Comparison of ENCODE assay signal across 9 cellular contexts in the genomic region with DNA sequence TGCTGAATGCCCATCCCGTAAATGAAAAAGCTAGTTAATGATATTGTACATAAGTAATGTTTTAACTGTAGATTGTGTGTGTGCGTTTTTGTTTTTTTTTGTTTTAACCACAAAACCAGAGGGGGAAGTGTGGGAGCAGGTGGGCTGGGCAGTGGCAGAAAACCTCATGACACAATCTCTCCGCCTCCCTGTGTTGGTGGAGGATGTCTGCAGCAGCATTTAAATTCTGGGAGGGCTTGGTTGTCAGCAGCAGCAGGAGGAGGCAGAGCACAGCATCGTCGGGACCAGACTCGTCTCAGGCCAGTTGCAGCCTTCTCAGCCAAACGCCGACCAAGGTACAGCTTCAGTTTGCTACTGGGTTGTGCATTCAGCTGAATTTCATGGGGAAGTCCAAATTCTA. TPM values are rescaled to one million over a fixed set of nuclear protein-coding genes. Genes with fewer than 3 reads are reported as not detected.
A peak's percentile ranks its signal among the peaks of the same experiment; 100 is the strongest.
DNase-seq lines count a peak whose midpoint lies in the region; ATAC-seq, FAIRE-seq and TF ChIP-seq lines count a peak whose summit lies in the region.
"Had no signal": no experiment of that assay in that cellular context is flagged by ENCODE, and none has a peak within 500 bp of the region (broad histone marks: within the 10 kb centered on the region; RNA-seq: fewer than 3 reads in every experiment).

Gene SPP1 (plus strand): TSS at position 249 of the 400 bp plus-strand sequence. CDS start 1,182 bp downstream, outside the sequence.

- H3K4me2 ChIP-seq in BLaER1 = peak within 1 kb of the TSS; percentile 39

- intact Hi-C loops in pancreas (cut with DNase I) = no loop called here

- H3K36me3 ChIP-seq in BLaER1 (no peaks in the 10 kb centered on the region), pancreas (no peaks in the 10 kb centered on the region)

- H3K4me1 Mint-ChIP-seq in T-helper 2 cell treated with Interferon-gamma antibody and Interleukin-4, amounts not matched to agents 5 μg/mL and 100 μg/mL, for 36 hours (ENCODE audit: low read depth) = peaks cover 4% of the 10 kb centered on the region

- no peaks in the 10 kb centered on the region for H3K27me3 ChIP-seq in BLaER1
- peaks cover 0 to 7% (median 0%) of the 10 kb centered on the region in 4 donors for H3K27me3 ChIP-seq in pancreas

- TF ChIP-seq CTCF in fibroblast of pulmonary artery (IDR thresholded peaks at IDR 0.05; ENCODE audit: low read length, missing control alignments) (no peak), pancreas (IDR thresholded peaks at IDR 0.05) (no peak)

- H3K27ac ChIP-seq in BLaER1 = no peak within 1 kb of the TSS
- peak within 1 kb of the TSS in 2 of 4 donors; percentile 48 to 56 for H3K27ac ChIP-seq in pancreas

- DNase-seq in T-helper 2 cell treated with Interferon-gamma antibody and Interleukin-4, amounts not matched to agents 5 μg/mL and 100 μg/mL, for 36 hours (ENCODE audit: low spot score) = peak; percentile 44
- peak; percentile 8 for DNase-seq in fibroblast of pulmonary artery (ENCODE audit: low read depth)
- DNase-seq in pancreas = peak in 4 of 6 donors; percentile 18 to 64 (median 30)
- no peak for DNase-seq in NCI-H2081 treated with DMSO at 0.1 percent for 48 hours (lab: John Stamatoyannopoulos, UW)

- H3K4me3 ChIP-seq in BLaER1 = no peak within 1 kb of the TSS
- no peak within 1 kb of the TSS for H3K4me3 ChIP-seq in fibroblast of pulmonary artery (replicated peaks; ENCODE audit: low read depth, low read length)
- peak within 1 kb of the TSS in 2 of 4 donors; percentile 12 to 34 for H3K4me3 ChIP-seq in pancreas

- ATAC-seq in GM18909 (IDR thresholded peaks at IDR 0.05; ENCODE audit: poor library complexity, unreplicated experiment) = peak; percentile 84
- ATAC-seq in HG03469 (IDR thresholded peaks at IDR 0.05; ENCODE audit: unreplicated experiment) = peak; percentile 56
- peak; percentile 48 to 74 (median 72) for ATAC-seq in pancreas
- ATAC-seq in GM19328 (IDR thresholded peaks at IDR 0.05; ENCODE audit: unreplicated experiment) = no peak

- H3K9me3 Mint-ChIP-seq in T-helper 2 cell treated with Interferon-gamma antibody and Interleukin-4, amounts not matched to agents 5 μg/mL and 100 μg/mL, for 36 hours = no peaks in the 10 kb centered on the region

- WGBS in pancreas, 2 donors = 40 to 41% methylated on average over 8 of the region's 8 CpGs

- H3K27me3 Mint-ChIP-seq in T-helper 2 cell treated with Interferon-gamma antibody and Interleukin-4, amounts not matched to agents 5 μg/mL and 100 μg/mL, for 36 hours (ENCODE audit: low read depth) = peaks cover 58% of the 10 kb centered on the region

- no peak within 1 kb of the TSS for H3K27ac Mint-ChIP-seq in T-helper 2 cell treated with Interferon-gamma antibody and Interleukin-4, amounts not matched to agents 5 μg/mL and 100 μg/mL, for 36 hours

- H3K9me3 ChIP-seq in BLaER1 (no peaks in the 10 kb centered on the region), pancreas (no peaks in the 10 kb centered on the region)

- no peak for FAIRE-seq in pancreas (lab: Jason Lieb, UNC)
- FAIRE-seq: endometrium had no signal

- H3K4me1 ChIP-seq in BLaER1 = peaks cover 15% of the 10 kb centered on the region
- H3K4me1 ChIP-seq in pancreas = peaks cover 0 to 4% (median 0%) of the 10 kb centered on the region in 3 donors

- H3K9ac ChIP-seq in BLaER1 = no peak within 1 kb of the TSS

- no peaks in the 10 kb centered on the region for H3K36me3 Mint-ChIP-seq in T-helper 2 cell treated with Interferon-gamma antibody and Interleukin-4, amounts not matched to agents 5 μg/mL and 100 μg/mL, for 36 hours (ENCODE audit: low read depth)

- no peaks in the 10 kb centered on the region for H4K20me1 ChIP-seq in BLaER1

- H3K4me3 Mint-ChIP-seq in T-helper 2 cell treated with Interferon-gamma antibody and Interleukin-4, amounts not matched to agents 5 μg/mL and 100 μg/mL, for 36 hours = peak within 1 kb of the TSS; percentile 70

RNA-seq across cellular contexts. Expression of gene SPP1, which starts in this region (rescaled TPM):
- 1,000 to 10,000 TPM in 1 of 6 donors, 100 to 1,000 TPM in 3, 10 to 100 TPM in 2; 55.4 to 1,351 (median 166) TPM for total RNA-seq in pancreas
- polyA plus RNA-seq in pancreas = 100 to 1,000 TPM in 1 of 2 donors, 10 to 100 TPM in 1; 78.8 to 297 TPM
